Comparison of ENCODE assay signal across 8 cellular contexts in genomic region chr16:56451753-56452689, GRCh38. TPM values are rescaled to one million over a fixed set of nuclear protein-coding genes. Genes with fewer than 3 reads are reported as not detected.
DNase-seq lines count a peak whose midpoint lies in the region; ATAC-seq and TF ChIP-seq lines count a peak whose summit lies in the region.

No MANE protein-coding gene starts in this region.

- peak overlapping the region; percentile 90 for H2AFZ ChIP-seq in PC-9
- peak overlapping the region; percentile 97 for H2AFZ ChIP-seq in mammary epithelial cell (ENCODE audit: low read depth, low read length)

- H3K4me1 ChIP-seq in DOHH2 (ENCODE audit: control insufficient read depth, low read length) (peaks cover 37% of the 10 kb centered on the region), PC-9 (replicated peaks; ENCODE audit: insufficient read depth) (peaks cover 31% of the 10 kb centered on the region), mammary epithelial cell (ENCODE audit: insufficient read depth, low read length) (peaks cover 13% of the 10 kb centered on the region)

- in situ Hi-C loops in mammary epithelial cell (cut with MboI; ENCODE audit: low sequenced_read_pairs in 2 of 2), result no loop called here

- TF ChIP-seq CTCF in DOHH2 (IDR thresholded peaks at IDR 0.05; ENCODE audit: low read depth, low read length, poor library complexity, severe bottlenecking), result no peak
- no peak for TF ChIP-seq CTCF in PC-9 (conservative IDR thresholded peaks at IDR 0.05)
- no peak for TF ChIP-seq CTCF in mammary epithelial cell (conservative IDR thresholded peaks at IDR 0.05 in 1 of 2, IDR thresholded peaks at IDR 0.05 in 1 of 2; ENCODE audit: extremely low read depth in 1 of 2, insufficient read depth in 1 of 2, low read depth in 1 of 2, low read length in 2 of 2)
- no peak for TF ChIP-seq CTCF in kidney epithelial cell (IDR thresholded peaks at IDR 0.05; ENCODE audit: insufficient read depth, low read length, poor library complexity, severe bottlenecking)

- CTCF ChIA-PET in PC-9 (lab: Charles Lee), result no interaction called here
- CTCF ChIA-PET in mammary epithelial cell (lab: Charles Lee; ENCODE audit: low non-redundant PET), result interaction anchor here (0.5 kb wide), 1 partner anchor 17 kb away, joined by 3 read pairs; no protein-coding TSS in a partner anchor

- POLR2A ChIA-PET in PC-9 (lab: Charles Lee; ENCODE audit: unreplicated experiment), result interaction anchor here (0.7 to 1.0 kb wide), 3 partner anchors 37 to 723 kb away, joined by 3 to 4 read pairs (median 3); no protein-coding TSS in a partner anchor

- H3K9me3 ChIP-seq in DOHH2 (ENCODE audit: control insufficient read depth, insufficient read depth, low read length) (no peaks in the 10 kb centered on the region), PC-9 (ENCODE audit: insufficient read depth, low read depth) (no peaks in the 10 kb centered on the region), mammary epithelial cell (replicated peaks; ENCODE audit: insufficient read depth, low read length) (no peaks in the 10 kb centered on the region)

- H3K9ac ChIP-seq in mammary epithelial cell (ENCODE audit: insufficient read depth, low read length), result peak overlapping the region; percentile 86

- intact Hi-C loops in PC-9 (cut with micrococcal nuclease; ENCODE audit: unreplicated experiment) (loop anchor here (2.0 to 5.0 kb wide), 2 partner anchors 27 to 120 kb away; partner anchors contain the start of gene AMFR), mammary epithelial cell (cut with micrococcal nuclease) (loop anchor here (1.0 to 2.0 kb wide), 2 partner anchors 27 to 128 kb away; partner anchors contain the start of gene AMFR)

- H3K4me3 ChIP-seq in DOHH2 (ENCODE audit: low read length) (peak overlapping the region; percentile 79), PC-9 (peak overlapping the region; percentile 91), mammary epithelial cell (replicated peaks in 1 of 3; ENCODE audit: insufficient read depth in 1 of 3, low read depth in 2 of 3, low read length in 3 of 3) (peak overlapping the region; percentile 66 to 98 (median 84)), kidney epithelial cell (ENCODE audit: low read depth, low read length) (peak overlapping the region; percentile 99)

- peak; percentile 36 for ATAC-seq in GM19351 (IDR thresholded peaks at IDR 0.05; ENCODE audit: unreplicated experiment)
- ATAC-seq in HG03280 (IDR thresholded peaks at IDR 0.05; ENCODE audit: unreplicated experiment), result peak; percentile 36
- ATAC-seq in stimulated activated naive CD8-positive, alpha-beta T cell treated with anti-CD3 and anti-CD28 coated beads, Interleukin-15, Interleukin-2, amounts not matched to agents 100 U/mL and 50 U/mL, for 24 hours, result peak; percentile 26

- peak overlapping the region; percentile 82 for H3K27ac ChIP-seq in DOHH2 (ENCODE audit: low read depth, low read length)
- peak overlapping the region; percentile 66 for H3K27ac ChIP-seq in PC-9
- H3K27ac ChIP-seq in mammary epithelial cell (ENCODE audit: insufficient read depth, low read depth, low read length), result peak overlapping the region; percentile 67

- peaks cover 77% of the 10 kb centered on the region for H3K79me2 ChIP-seq in DOHH2 (ENCODE audit: control insufficient read depth, low read length)
- H3K79me2 ChIP-seq in PC-9 (ENCODE audit: low read depth), result peaks cover 68% of the 10 kb centered on the region
- peaks cover 86% of the 10 kb centered on the region for H3K79me2 ChIP-seq in mammary epithelial cell (ENCODE audit: insufficient read depth, low read length)

- no peaks in the 10 kb centered on the region for H3K27me3 ChIP-seq in DOHH2 (ENCODE audit: control insufficient read depth, low read length)
- no peaks in the 10 kb centered on the region for H3K27me3 ChIP-seq in PC-9 (ENCODE audit: insufficient read depth, low read depth)
- H3K27me3 ChIP-seq in mammary epithelial cell (ENCODE audit: insufficient read depth, low read length), result no peaks in the 10 kb centered on the region
- H3K27me3 ChIP-seq in kidney epithelial cell (ENCODE audit: control insufficient read depth, insufficient read depth, low read length), result no peaks in the 10 kb centered on the region

- DNase-seq in PC-9 (peak in 1 of 2 experiments; percentile 61), mammary epithelial cell (peak; percentile 41), kidney epithelial cell (ENCODE audit: low read depth) (peak; percentile 16), putamen (ENCODE audit: low spot score) (no peak)
- no peak for DNase-seq in stimulated activated naive CD8-positive, alpha-beta T cell treated with anti-CD3 and anti-CD28 coated beads, Interleukin-15, Interleukin-2, amounts not matched to agents 100 U/mL and 50 U/mL, for 24 hours

- dilution Hi-C loops in mammary epithelial cell (cut with HindIII; ENCODE audit: low sequenced_read_pairs), result no loop called here

- peaks cover 33% of the 10 kb centered on the region; the same call in 1 of the 2 replicates for H4K20me1 ChIP-seq in DOHH2 (ENCODE audit: control insufficient read depth, insufficient read depth, low read depth, low read length)
- H4K20me1 ChIP-seq in PC-9 (ENCODE audit: insufficient read depth), result peaks cover 27% of the 10 kb centered on the region; the same call in 1 of the 2 replicates
- no peaks in the 10 kb centered on the region for H4K20me1 ChIP-seq in mammary epithelial cell (ENCODE audit: insufficient read depth, low read length)

- H3K4me2 ChIP-seq in DOHH2 (ENCODE audit: low read length), result peak overlapping the region; percentile 89
- H3K4me2 ChIP-seq in PC-9, result peak overlapping the region; percentile 81
- H3K4me2 ChIP-seq in mammary epithelial cell (ENCODE audit: insufficient read depth, low read depth, low read length), result peak overlapping the region; percentile 77

- no peaks in the 10 kb centered on the region for H3F3A ChIP-seq in DOHH2 (ENCODE audit: control insufficient read depth, insufficient read depth)
- peaks cover 10% of the 10 kb centered on the region; the same call in 1 of the 2 replicates for H3F3A ChIP-seq in PC-9 (ENCODE audit: insufficient read depth, low read depth)

- peaks cover 80% of the 10 kb centered on the region for H3K36me3 ChIP-seq in DOHH2 (ENCODE audit: control insufficient read depth, low read length)
- H3K36me3 ChIP-seq in PC-9 (ENCODE audit: low read depth), result peaks cover 44% of the 10 kb centered on the region
- peaks cover 21% of the 10 kb centered on the region for H3K36me3 ChIP-seq in mammary epithelial cell (ENCODE audit: insufficient read depth, low read length)
- H3K36me3 ChIP-seq in kidney epithelial cell (ENCODE audit: control insufficient read depth, insufficient read depth, low read length), result no peaks in the 10 kb centered on the region

- H3K9me2 ChIP-seq in DOHH2 (replicated peaks; ENCODE audit: control insufficient read depth, low read length) (no peaks in the 10 kb centered on the region), PC-9 (ENCODE audit: insufficient read depth) (no peaks in the 10 kb centered on the region)

- BruUV-seq in PC-9 (replicated peaks; lab: Mats Ljungman, UMichigan), result TSS peak; percentile 37
- BruUV-seq in mammary epithelial cell (replicated peaks; lab: Mats Ljungman, UMichigan), result TSS peak; percentile 54

- WGBS in mammary epithelial cell (ENCODE audit: low coverage, missing lambda C conversion rate), result 4% methylated on average over 22 of the region's 31 CpGs

RNA-seq across cellular contexts. Expression of gene OGFOD1, which starts 0.7 kb away (rescaled TPM):
- total RNA-seq in PC-9 (2021) (24.8 and 30.0 TPM in 2 replicates), mammary epithelial cell (100 to 1,000 TPM in 1 of 2 donors, 10 to 100 TPM in 1; 84.3 to 110 TPM), kidney epithelial cell (41.3 and 75.8 TPM in 2 replicates)
- polyA plus RNA-seq in mammary epithelial cell, result 69.7 TPM
- polyA minus RNA-seq in mammary epithelial cell, result 28.9 TPM

RNA-seq across cellular contexts. Expression of gene NUDT21, which starts 0.9 kb away (rescaled TPM):
- 139 and 171 TPM in 2 replicates for total RNA-seq in PC-9 (2021)
- 100 to 1,000 TPM in 1 of 2 donors, 10 to 100 TPM in 1; 57.7 to 109 TPM for total RNA-seq in mammary epithelial cell
- polyA plus RNA-seq in mammary epithelial cell, result 81.6 TPM
- 30.3 TPM for polyA minus RNA-seq in mammary epithelial cell
- 59.8 and 89.7 TPM in 2 replicates for total RNA-seq in kidney epithelial cell

RNA-seq across cellular contexts. Expression of gene AMFR, which starts 26.7 kb away (rescaled TPM):
- total RNA-seq in PC-9 (2021) (89.4 and 132 TPM in 2 replicates), mammary epithelial cell (100 to 1,000 TPM in 1 of 2 donors, 10 to 100 TPM in 1; 77.7 to 238 TPM), kidney epithelial cell (131 and 133 TPM in 2 replicates)
- 54.6 TPM for polyA plus RNA-seq in mammary epithelial cell
- 400 TPM for polyA minus RNA-seq in mammary epithelial cell

Comparison
In these comparisons a context has a peak if more than half of its experiments do, and no peak if none do; other contexts are left out.
1. DNase-seq: peak in mammary epithelial cell (single experiment) and kidney epithelial cell (single experiment); none in stimulated activated naive CD8-positive, alpha-beta T cell treated with anti-CD3 and anti-CD28 coated beads, Interleukin-15, Interleukin-2, amounts not matched to agents 100 U/mL and 50 U/mL, for 24 hours (single experiment) and putamen (single experiment).
2. Peak in every context shown above with its lines, with median percentiles within 50 percentile points of each other: H3K27ac ChIP-seq, H3K4me2 ChIP-seq, H3K4me3 ChIP-seq and ATAC-seq.